1 cellular context compared by ENCODE assay signal in genomic region chr18:79529991-79530390, GRCh38.
TF ChIP-seq lines count a peak whose summit lies in the region.

No MANE protein-coding gene starts in this region.

TF ChIP-seq in WTC11, 78 proteins besides CTCF, POLR2A, EP300 and RAD21 (continued from another document):
- TF ChIP-seq, protein P1, sequence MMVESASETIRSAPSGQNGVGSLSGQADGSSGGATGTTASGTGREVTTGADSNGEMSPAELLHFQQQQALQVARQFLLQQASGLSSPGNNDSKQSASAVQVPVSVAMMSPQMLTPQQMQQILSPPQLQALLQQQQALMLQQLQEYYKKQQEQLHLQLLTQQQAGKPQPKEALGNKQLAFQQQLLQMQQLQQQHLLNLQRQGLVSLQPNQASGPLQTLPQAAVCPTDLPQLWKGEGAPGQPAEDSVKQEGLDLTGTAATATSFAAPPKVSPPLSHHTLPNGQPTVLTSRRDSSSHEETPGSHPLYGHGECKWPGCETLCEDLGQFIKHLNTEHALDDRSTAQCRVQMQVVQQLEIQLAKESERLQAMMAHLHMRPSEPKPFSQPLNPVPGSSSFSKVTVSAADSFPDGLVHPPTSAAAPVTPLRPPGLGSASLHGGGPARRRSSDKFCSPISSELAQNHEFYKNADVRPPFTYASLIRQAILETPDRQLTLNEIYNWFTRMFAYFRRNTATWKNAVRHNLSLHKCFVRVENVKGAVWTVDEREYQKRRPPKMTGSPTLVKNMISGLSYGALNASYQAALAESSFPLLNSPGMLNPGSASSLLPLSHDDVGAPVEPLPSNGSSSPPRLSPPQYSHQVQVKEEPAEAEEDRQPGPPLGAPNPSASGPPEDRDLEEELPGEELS (CRISPR knock-in tag; IDR thresholded peaks at IDR 0.05) = no peak
- TF ChIP-seq, protein P2, sequence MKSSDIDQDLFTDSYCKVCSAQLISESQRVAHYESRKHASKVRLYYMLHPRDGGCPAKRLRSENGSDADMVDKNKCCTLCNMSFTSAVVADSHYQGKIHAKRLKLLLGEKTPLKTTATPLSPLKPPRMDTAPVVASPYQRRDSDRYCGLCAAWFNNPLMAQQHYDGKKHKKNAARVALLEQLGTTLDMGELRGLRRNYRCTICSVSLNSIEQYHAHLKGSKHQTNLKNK (CRISPR knock-in tag; IDR thresholded peaks at IDR 0.05) = no peak
- no peak for TF ChIP-seq ZNF263 (CRISPR knock-in tag; IDR thresholded peaks at IDR 0.05; ENCODE audit: low read depth)
TF ChIP-seq in WTC11: peak in this region for 0.
